16 cellular contexts compared by ENCODE assay signal in the genomic region with DNA sequence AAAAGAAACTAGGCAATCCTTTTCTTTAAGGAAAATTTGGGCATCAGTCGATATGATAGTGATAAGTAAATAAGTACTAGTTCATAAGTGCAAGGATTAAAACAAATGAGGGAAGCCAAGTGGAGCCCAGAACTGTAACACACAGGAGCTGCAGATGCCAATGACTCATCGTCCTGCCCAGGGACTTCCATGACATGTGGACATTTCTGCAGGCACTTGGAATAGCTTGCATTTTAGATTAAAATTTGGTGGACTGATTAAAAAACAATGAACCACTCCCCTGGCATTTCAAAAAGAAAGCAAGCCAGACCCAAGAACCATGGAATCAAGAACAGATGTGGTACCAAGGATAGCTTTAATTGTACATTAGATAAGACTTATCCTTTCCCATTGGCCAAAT. TPM values are rescaled to one million over a fixed set of nuclear protein-coding genes. Genes with fewer than 3 reads are reported as not detected.
DNase-seq lines count a peak whose midpoint lies in the region; ATAC-seq, FAIRE-seq and TF ChIP-seq lines count a peak whose summit lies in the region.
"Had no signal": no experiment of that assay in that cellular context is flagged by ENCODE, and none has a peak within 500 bp of the region (broad histone marks: within the 10 kb centered on the region; RNA-seq: fewer than 3 reads in every experiment).

No MANE protein-coding gene starts in this region.

- no peaks in the 10 kb centered on the region for H3K79me2 ChIP-seq in fibroblast of lung (ENCODE audit: control insufficient read depth, insufficient read depth, low read length)

- no peaks in the 10 kb centered on the region for H3K4me1 ChIP-seq in fibroblast of lung (ENCODE audit: control insufficient read depth, extremely low read depth, insufficient read depth, low read length)
- H3K4me1 ChIP-seq: sigmoid colon, testis had no signal

- DNase-seq in NCI-H510A treated with DMSO at 0.1 percent for 48 hours (lab: John Stamatoyannopoulos, UW): peak; percentile 0
- no peak for DNase-seq in NCI-H510A (lab: John Stamatoyannopoulos, UW)
- DNase-seq in RKO (ENCODE audit: low spot score): peak; percentile 19
- peak; percentile 17 to 64 for DNase-seq in fibroblast of lung (ENCODE audit: low read depth in 2 of 2)
- peak; percentile 6 for DNase-seq in urothelium cell line (ENCODE audit: low spot score)
- DNase-seq: activated naive CD8-positive, alpha-beta T cell treated with anti-CD3 and anti-CD28 coated beads, Interleukin-2, amount 50 U/mL, for 24 hours; endodermal cell; NCI-H226; sigmoid colon; testis; WERI-Rb-1 had no signal

- H3K4me2 ChIP-seq in fibroblast of lung (ENCODE audit: extremely low read depth, insufficient read depth, low read length): no peak overlapping the region

- no peak for FAIRE-seq in urothelium cell line (lab: Jason Lieb, UNC)
- FAIRE-seq: A204.1, GM18507 had no signal

- no peak overlapping the region for H2AFZ ChIP-seq in fibroblast of lung (ENCODE audit: low read length)

- H3K9me3 ChIP-seq in fibroblast of lung (ENCODE audit: control insufficient read depth, insufficient read depth, low read depth, low read length): no peaks in the 10 kb centered on the region
- H3K9me3 ChIP-seq: sigmoid colon, testis had no signal

- H4K20me1 ChIP-seq in fibroblast of lung (ENCODE audit: control insufficient read depth, extremely low read depth, insufficient read depth, low read length): no peaks in the 10 kb centered on the region

- H3K27ac ChIP-seq in fibroblast of lung (ENCODE audit: insufficient read depth, low read length): no peak overlapping the region
- H3K27ac ChIP-seq: sigmoid colon, testis, WERI-Rb-1 had no signal

- TF ChIP-seq POLR2A in GM18505 (IDR thresholded peaks at IDR 0.05; ENCODE audit: borderline replicate concordance, extremely low read depth, insufficient read depth, insufficient read length): no peak

- no peak for ATAC-seq in GM19328 (IDR thresholded peaks at IDR 0.05; ENCODE audit: unreplicated experiment)
- no peak for ATAC-seq in GM18505 (IDR thresholded peaks at IDR 0.05; ENCODE audit: unreplicated experiment)
- ATAC-seq in GM19463 (IDR thresholded peaks at IDR 0.05; ENCODE audit: unreplicated experiment): no peak
- ATAC-seq: activated naive CD8-positive, alpha-beta T cell treated with anti-CD3 and anti-CD28 coated beads, Interleukin-2, amount 50 U/mL, for 24 hours had no signal

- H3K27me3 ChIP-seq in fibroblast of lung (ENCODE audit: control insufficient read depth, insufficient read depth, low read length): no peaks in the 10 kb centered on the region
- H3K27me3 ChIP-seq: sigmoid colon, testis had no signal

- no peak for TF ChIP-seq CTCF in fibroblast of lung (conservative IDR thresholded peaks at IDR 0.05 in 1 of 2, IDR thresholded peaks at IDR 0.05 in 1 of 2; ENCODE audit: low read depth in 1 of 2, low read length in 2 of 2)

- H3K36me3 ChIP-seq in fibroblast of lung (ENCODE audit: control insufficient read depth, insufficient read depth, low read length): no peaks in the 10 kb centered on the region
- H3K36me3 ChIP-seq: sigmoid colon, WERI-Rb-1 had no signal

- H3K9ac ChIP-seq in fibroblast of lung (ENCODE audit: insufficient read depth, low read length): no peak overlapping the region

- no peak overlapping the region for H3K4me3 ChIP-seq in fibroblast of lung (replicated peaks in 1 of 4; ENCODE audit: control extremely low read depth in 1 of 4, insufficient read depth in 1 of 4, low read depth in 3 of 4, low read length in 4 of 4)
- H3K4me3 ChIP-seq: sigmoid colon, testis had no signal

RNA-seq across cellular contexts. Expression of a gene that starts 2.9 kb away (rescaled TPM):
- not detected in 2 replicates for total RNA-seq in fibroblast of lung
- not detected in 2 replicates for polyA plus RNA-seq in fibroblast of lung
- not detected in 2 replicates for polyA plus RNA-seq in fibroblast of lung (2012)
- polyA minus RNA-seq in fibroblast of lung (ENCODE audit: low replicate concordance): not detected in 2 replicates
- total RNA-seq: endodermal cell, sigmoid colon had no signal
- polyA plus RNA-seq: sigmoid colon had no signal

RNA-seq across cellular contexts. Expression of a gene that starts 44.6 kb away (rescaled TPM):
- not detected in 2 replicates for total RNA-seq in fibroblast of lung
- polyA plus RNA-seq in fibroblast of lung: not detected in 2 replicates
- polyA plus RNA-seq in fibroblast of lung (2012): not detected in 2 replicates
- not detected in 2 replicates for polyA minus RNA-seq in fibroblast of lung (ENCODE audit: low replicate concordance)
- total RNA-seq: endodermal cell had no signal

RNA-seq across cellular contexts. Expression of a gene that starts 52.3 kb away (rescaled TPM):
- total RNA-seq in fibroblast of lung: 40.6 and 49.9 TPM in 2 replicates
- 101 and 136 TPM in 2 replicates for polyA plus RNA-seq in fibroblast of lung
- polyA plus RNA-seq in fibroblast of lung (2012): 100 and 151 TPM in 2 replicates
- polyA minus RNA-seq in fibroblast of lung (ENCODE audit: low replicate concordance): 148 and 260 TPM in 2 replicates
